In the genomic region with DNA sequence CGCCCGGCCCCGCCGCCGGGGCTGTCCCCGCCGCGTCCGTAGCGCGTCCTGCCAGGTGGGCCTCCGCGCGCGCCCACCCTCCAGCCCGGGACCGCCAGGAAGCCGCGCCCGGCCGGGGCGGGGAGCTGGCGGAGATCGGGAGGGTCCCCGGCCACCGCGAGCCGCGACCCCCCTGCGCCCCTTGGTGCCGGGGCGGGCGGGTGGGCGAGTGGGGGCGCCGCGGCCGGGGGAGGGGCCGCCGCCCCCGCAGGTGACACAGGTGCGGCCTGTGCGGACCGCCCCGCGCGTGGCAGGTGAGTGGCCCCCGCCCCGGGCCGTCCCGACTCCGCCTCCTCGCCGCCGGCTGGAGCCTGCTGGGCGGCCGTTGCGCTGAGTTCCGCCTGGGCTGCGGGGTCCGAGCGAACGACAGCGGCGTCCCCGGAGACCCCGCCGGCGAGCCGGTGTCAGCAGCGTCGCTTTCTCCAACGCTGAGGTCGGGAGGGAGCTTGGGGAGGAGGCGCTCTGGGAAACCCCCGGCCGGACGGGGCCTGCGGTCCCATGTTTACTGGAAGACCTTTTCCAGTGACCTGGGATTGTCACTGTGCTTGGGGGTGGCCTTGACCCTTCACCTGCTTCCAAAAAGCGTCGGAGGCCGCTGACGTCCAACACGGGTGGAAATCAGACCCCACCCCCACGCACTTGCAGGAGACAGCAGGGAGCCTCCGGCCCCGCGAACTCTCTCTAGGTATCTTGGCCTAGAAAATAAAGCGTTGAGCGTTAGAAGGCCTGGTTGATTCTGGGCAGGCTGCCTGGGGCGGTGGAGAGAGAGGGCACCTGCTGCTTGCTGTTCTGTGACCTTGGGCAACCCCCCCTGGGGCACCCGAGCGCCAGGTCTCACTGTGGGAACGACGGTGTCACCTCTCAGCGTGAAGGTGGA, we compare ENCODE assay signal across 1 cellular context.
A peak's percentile ranks its signal among the peaks of the same experiment; 100 is the strongest.
TF ChIP-seq lines count a peak whose summit lies in the region.

No MANE protein-coding gene starts in this region.

TF ChIP-seq in HepG2, 621 proteins besides CTCF, POLR2A, EP300 and RAD21 (continued from another document and continues in another):
- TF ChIP-seq, protein P1, sequence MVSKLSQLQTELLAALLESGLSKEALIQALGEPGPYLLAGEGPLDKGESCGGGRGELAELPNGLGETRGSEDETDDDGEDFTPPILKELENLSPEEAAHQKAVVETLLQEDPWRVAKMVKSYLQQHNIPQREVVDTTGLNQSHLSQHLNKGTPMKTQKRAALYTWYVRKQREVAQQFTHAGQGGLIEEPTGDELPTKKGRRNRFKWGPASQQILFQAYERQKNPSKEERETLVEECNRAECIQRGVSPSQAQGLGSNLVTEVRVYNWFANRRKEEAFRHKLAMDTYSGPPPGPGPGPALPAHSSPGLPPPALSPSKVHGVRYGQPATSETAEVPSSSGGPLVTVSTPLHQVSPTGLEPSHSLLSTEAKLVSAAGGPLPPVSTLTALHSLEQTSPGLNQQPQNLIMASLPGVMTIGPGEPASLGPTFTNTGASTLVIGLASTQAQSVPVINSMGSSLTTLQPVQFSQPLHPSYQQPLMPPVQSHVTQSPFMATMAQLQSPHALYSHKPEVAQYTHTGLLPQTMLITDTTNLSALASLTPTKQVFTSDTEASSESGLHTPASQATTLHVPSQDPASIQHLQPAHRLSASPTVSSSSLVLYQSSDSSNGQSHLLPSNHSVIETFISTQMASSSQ (IDR thresholded peaks at IDR 0.05; ENCODE audit: low read depth), result no peak
- TF ChIP-seq, protein P1 (CRISPR knock-in tag; IDR thresholded peaks at IDR 0.05; ENCODE audit: borderline replicate concordance), result no peak
- no peak for TF ChIP-seq ZNF160 (CRISPR knock-in tag; IDR thresholded peaks at IDR 0.05)
- TF ChIP-seq, protein P2, sequence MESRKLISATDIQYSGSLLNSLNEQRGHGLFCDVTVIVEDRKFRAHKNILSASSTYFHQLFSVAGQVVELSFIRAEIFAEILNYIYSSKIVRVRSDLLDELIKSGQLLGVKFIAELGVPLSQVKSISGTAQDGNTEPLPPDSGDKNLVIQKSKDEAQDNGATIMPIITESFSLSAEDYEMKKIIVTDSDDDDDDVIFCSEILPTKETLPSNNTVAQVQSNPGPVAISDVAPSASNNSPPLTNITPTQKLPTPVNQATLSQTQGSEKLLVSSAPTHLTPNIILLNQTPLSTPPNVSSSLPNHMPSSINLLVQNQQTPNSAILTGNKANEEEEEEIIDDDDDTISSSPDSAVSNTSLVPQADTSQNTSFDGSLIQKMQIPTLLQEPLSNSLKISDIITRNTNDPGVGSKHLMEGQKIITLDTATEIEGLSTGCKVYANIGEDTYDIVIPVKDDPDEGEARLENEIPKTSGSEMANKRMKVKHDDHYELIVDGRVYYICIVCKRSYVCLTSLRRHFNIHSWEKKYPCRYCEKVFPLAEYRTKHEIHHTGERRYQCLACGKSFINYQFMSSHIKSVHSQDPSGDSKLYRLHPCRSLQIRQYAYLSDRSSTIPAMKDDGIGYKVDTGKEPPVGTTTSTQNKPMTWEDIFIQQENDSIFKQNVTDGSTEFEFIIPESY (CRISPR knock-in tag; IDR thresholded peaks at IDR 0.05), result peak; percentile 70
- TF ChIP-seq ZKSCAN1 (IDR thresholded peaks at IDR 0.05; ENCODE audit: low read length), result no peak
- no peak for TF ChIP-seq TEAD2 (CRISPR knock-in tag; IDR thresholded peaks at IDR 0.05)
- no peak for TF ChIP-seq PHB2 (IDR thresholded peaks at IDR 0.05; ENCODE audit: partially characterized antibody)
- TF ChIP-seq PPARG (CRISPR knock-in tag; conservative IDR thresholded peaks at IDR 0.05), result peak; percentile 88
- TF ChIP-seq MTA1 (CRISPR knock-in tag; IDR thresholded peaks at IDR 0.05; ENCODE audit: borderline replicate concordance), result peak; percentile 63; the same call in 1 of the 2 replicates
- TF ChIP-seq, protein P3, sequence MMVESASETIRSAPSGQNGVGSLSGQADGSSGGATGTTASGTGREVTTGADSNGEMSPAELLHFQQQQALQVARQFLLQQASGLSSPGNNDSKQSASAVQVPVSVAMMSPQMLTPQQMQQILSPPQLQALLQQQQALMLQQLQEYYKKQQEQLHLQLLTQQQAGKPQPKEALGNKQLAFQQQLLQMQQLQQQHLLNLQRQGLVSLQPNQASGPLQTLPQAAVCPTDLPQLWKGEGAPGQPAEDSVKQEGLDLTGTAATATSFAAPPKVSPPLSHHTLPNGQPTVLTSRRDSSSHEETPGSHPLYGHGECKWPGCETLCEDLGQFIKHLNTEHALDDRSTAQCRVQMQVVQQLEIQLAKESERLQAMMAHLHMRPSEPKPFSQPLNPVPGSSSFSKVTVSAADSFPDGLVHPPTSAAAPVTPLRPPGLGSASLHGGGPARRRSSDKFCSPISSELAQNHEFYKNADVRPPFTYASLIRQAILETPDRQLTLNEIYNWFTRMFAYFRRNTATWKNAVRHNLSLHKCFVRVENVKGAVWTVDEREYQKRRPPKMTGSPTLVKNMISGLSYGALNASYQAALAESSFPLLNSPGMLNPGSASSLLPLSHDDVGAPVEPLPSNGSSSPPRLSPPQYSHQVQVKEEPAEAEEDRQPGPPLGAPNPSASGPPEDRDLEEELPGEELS (CRISPR knock-in tag; IDR thresholded peaks at IDR 0.05), result no peak
- TF ChIP-seq U2AF1 (optimal IDR thresholded peaks at IDR 0.05; ENCODE audit: low read depth, low read length), result peak; percentile 79
- TF ChIP-seq MED1 (CRISPR knock-in tag; IDR thresholded peaks at IDR 0.05), result peak; percentile 56; the same call in 1 of the 2 replicates
- TF ChIP-seq ZNF563 (CRISPR knock-in tag; IDR thresholded peaks at IDR 0.05), result peak; percentile 76; the same call in 1 of the 2 replicates
- peak; percentile 79 for TF ChIP-seq IKZF4 (CRISPR knock-in tag; IDR thresholded peaks at IDR 0.05; ENCODE audit: borderline replicate concordance, low read depth, not compliant biosample characterization)
- TF ChIP-seq SNRNP70 (IDR thresholded peaks at IDR 0.05; ENCODE audit: low read depth, low read length), result no peak
- TF ChIP-seq, protein P4, sequence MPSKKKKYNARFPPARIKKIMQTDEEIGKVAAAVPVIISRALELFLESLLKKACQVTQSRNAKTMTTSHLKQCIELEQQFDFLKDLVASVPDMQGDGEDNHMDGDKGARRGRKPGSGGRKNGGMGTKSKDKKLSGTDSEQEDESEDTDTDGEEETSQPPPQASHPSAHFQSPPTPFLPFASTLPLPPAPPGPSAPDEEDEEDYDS (CRISPR knock-in tag; IDR thresholded peaks at IDR 0.05), result no peak
- no peak for TF ChIP-seq SP1 (IDR thresholded peaks at IDR 0.05)
- TF ChIP-seq SP1 (CRISPR knock-in tag; IDR thresholded peaks at IDR 0.05), result no peak
- no peak for TF ChIP-seq ZNF331 (CRISPR knock-in tag; IDR thresholded peaks at IDR 0.05)
- TF ChIP-seq ZNF672 (CRISPR knock-in tag; IDR thresholded peaks at IDR 0.05), result no peak
- TF ChIP-seq, protein P5, sequence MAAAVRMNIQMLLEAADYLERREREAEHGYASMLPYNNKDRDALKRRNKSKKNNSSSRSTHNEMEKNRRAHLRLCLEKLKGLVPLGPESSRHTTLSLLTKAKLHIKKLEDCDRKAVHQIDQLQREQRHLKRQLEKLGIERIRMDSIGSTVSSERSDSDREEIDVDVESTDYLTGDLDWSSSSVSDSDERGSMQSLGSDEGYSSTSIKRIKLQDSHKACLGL (CRISPR knock-in tag; IDR thresholded peaks at IDR 0.05), result 0 out of 2 replicates have a peak, but pooled peaks have one; percentile 6
- peak; percentile 89 for TF ChIP-seq ZSCAN22 (CRISPR knock-in tag; IDR thresholded peaks at IDR 0.05)
- TF ChIP-seq KAT2B (IDR thresholded peaks at IDR 0.05; ENCODE audit: borderline replicate concordance, low read depth, low read length), result no peak
- TF ChIP-seq XRCC5 (optimal IDR thresholded peaks at IDR 0.05; ENCODE audit: low read length), result peak; percentile 63
- TF ChIP-seq, protein P6, sequence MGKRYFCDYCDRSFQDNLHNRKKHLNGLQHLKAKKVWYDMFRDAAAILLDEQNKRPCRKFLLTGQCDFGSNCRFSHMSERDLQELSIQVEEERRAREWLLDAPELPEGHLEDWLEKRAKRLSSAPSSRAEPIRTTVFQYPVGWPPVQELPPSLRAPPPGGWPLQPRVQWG (CRISPR knock-in tag; IDR thresholded peaks at IDR 0.05; ENCODE audit: borderline replicate concordance, low read depth), result no peak
- no peak; the same call in 1 of the 2 replicates for TF ChIP-seq ETV5 (CRISPR knock-in tag; IDR thresholded peaks at IDR 0.05; ENCODE audit: borderline replicate concordance)
- TF ChIP-seq DNMT1 (CRISPR knock-in tag; IDR thresholded peaks at IDR 0.05), result peak; percentile 68; the same call in 1 of the 2 replicates
- peak; percentile 40 for TF ChIP-seq ASH2L (IDR thresholded peaks at IDR 0.05; ENCODE audit: insufficient read length, low read depth, low read length)
- no peak for TF ChIP-seq ZNF20 (CRISPR knock-in tag; IDR thresholded peaks at IDR 0.05)
- TF ChIP-seq ZNF790 (CRISPR knock-in tag; IDR thresholded peaks at IDR 0.05; ENCODE audit: borderline replicate concordance), result peak; percentile 9; the same call in 1 of the 2 replicates
- no peak for TF ChIP-seq ZSCAN9 (CRISPR knock-in tag; IDR thresholded peaks at IDR 0.05; ENCODE audit: borderline replicate concordance)
- TF ChIP-seq, protein P7, sequence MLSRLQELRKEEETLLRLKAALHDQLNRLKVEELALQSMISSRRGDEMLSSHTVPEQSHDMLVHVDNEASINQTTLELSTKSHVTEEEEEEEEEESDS (CRISPR knock-in tag; IDR thresholded peaks at IDR 0.05; ENCODE audit: borderline replicate concordance), result no peak
- no peak for TF ChIP-seq ZNF496 (CRISPR knock-in tag; IDR thresholded peaks at IDR 0.05; ENCODE audit: insufficient replicate concordance)
- TF ChIP-seq ARNT (IDR thresholded peaks at IDR 0.05), result no peak
- TF ChIP-seq ZNF468 (CRISPR knock-in tag; IDR thresholded peaks at IDR 0.05), result no peak
- TF ChIP-seq ZFP90 (CRISPR knock-in tag; IDR thresholded peaks at IDR 0.05; ENCODE audit: borderline replicate concordance), result no peak
- no peak for TF ChIP-seq KDM1A (CRISPR knock-in tag; IDR thresholded peaks at IDR 0.05)
- TF ChIP-seq, protein P8, sequence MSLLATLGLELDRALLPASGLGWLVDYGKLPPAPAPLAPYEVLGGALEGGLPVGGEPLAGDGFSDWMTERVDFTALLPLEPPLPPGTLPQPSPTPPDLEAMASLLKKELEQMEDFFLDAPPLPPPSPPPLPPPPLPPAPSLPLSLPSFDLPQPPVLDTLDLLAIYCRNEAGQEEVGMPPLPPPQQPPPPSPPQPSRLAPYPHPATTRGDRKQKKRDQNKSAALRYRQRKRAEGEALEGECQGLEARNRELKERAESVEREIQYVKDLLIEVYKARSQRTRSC (CRISPR knock-in tag; IDR thresholded peaks at IDR 0.05; ENCODE audit: low read depth), result no peak
- peak; percentile 61 for TF ChIP-seq ZNF883 (CRISPR knock-in tag; IDR thresholded peaks at IDR 0.05; ENCODE audit: not compliant biosample characterization)
- TF ChIP-seq, protein P9, sequence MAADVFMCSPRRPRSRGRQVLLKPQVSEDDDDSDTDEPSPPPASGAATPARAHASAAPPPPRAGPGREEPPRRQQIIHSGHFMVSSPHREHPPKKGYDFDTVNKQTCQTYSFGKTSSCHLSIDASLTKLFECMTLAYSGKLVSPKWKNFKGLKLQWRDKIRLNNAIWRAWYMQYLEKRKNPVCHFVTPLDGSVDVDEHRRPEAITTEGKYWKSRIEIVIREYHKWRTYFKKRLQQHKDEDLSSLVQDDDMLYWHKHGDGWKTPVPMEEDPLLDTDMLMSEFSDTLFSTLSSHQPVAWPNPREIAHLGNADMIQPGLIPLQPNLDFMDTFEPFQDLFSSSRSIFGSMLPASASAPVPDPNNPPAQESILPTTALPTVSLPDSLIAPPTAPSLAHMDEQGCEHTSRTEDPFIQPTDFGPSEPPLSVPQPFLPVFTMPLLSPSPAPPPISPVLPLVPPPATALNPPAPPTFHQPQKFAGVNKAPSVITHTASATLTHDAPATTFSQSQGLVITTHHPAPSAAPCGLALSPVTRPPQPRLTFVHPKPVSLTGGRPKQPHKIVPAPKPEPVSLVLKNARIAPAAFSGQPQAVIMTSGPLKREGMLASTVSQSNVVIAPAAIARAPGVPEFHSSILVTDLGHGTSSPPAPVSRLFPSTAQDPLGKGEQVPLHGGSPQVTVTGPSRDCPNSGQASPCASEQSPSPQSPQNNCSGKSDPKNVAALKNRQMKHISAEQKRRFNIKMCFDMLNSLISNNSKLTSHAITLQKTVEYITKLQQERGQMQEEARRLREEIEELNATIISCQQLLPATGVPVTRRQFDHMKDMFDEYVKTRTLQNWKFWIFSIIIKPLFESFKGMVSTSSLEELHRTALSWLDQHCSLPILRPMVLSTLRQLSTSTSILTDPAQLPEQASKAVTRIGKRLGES (CRISPR knock-in tag; IDR thresholded peaks at IDR 0.05; ENCODE audit: borderline replicate concordance), result no peak
- no peak for TF ChIP-seq ZBTB1 (CRISPR knock-in tag; IDR thresholded peaks at IDR 0.05; ENCODE audit: borderline replicate concordance)
- no peak for TF ChIP-seq SMAD3 (CRISPR knock-in tag; IDR thresholded peaks at IDR 0.05)
- TF ChIP-seq POLR2G (IDR thresholded peaks at IDR 0.05; ENCODE audit: low read depth, low read length), result peak; percentile 17; the same call in 1 of the 2 replicates
- no peak for TF ChIP-seq ZNF382 (CRISPR knock-in tag; IDR thresholded peaks at IDR 0.05; ENCODE audit: borderline replicate concordance)
- TF ChIP-seq FLYWCH1 (CRISPR knock-in tag; IDR thresholded peaks at IDR 0.05), result no peak
- TF ChIP-seq, protein P10, sequence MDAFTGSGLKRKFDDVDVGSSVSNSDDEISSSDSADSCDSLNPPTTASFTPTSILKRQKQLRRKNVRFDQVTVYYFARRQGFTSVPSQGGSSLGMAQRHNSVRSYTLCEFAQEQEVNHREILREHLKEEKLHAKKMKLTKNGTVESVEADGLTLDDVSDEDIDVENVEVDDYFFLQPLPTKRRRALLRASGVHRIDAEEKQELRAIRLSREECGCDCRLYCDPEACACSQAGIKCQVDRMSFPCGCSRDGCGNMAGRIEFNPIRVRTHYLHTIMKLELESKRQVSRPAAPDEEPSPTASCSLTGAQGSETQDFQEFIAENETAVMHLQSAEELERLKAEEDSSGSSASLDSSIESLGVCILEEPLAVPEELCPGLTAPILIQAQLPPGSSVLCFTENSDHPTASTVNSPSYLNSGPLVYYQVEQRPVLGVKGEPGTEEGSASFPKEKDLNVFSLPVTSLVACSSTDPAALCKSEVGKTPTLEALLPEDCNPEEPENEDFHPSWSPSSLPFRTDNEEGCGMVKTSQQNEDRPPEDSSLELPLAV (CRISPR knock-in tag; conservative IDR thresholded peaks at IDR 0.05; ENCODE audit: low read depth), result no peak
- peak; percentile 81 for TF ChIP-seq RXRA (CRISPR knock-in tag; IDR thresholded peaks at IDR 0.05)
- peak; percentile 68; the same call in 1 of the 2 replicates for TF ChIP-seq ZNF772 (CRISPR knock-in tag; IDR thresholded peaks at IDR 0.05)
- no peak for TF ChIP-seq TOPORS (CRISPR knock-in tag; IDR thresholded peaks at IDR 0.05)
- TF ChIP-seq ZNF891 (CRISPR knock-in tag; IDR thresholded peaks at IDR 0.05), result peak; percentile 59; the same call in 1 of the 2 replicates
